ENCODE assay signal across 9 cellular contexts in genomic region chr3:12046406-12046805, GRCh38. TPM values are rescaled to one million over a fixed set of nuclear protein-coding genes. Genes with fewer than 3 reads are reported as not detected.
DNase-seq lines count a peak whose midpoint lies in the region; ATAC-seq, FAIRE-seq and TF ChIP-seq lines count a peak whose summit lies in the region.
"Had no signal": no experiment of that assay in that cellular context is flagged by ENCODE, and none has a peak within 500 bp of the region (broad histone marks: within the 10 kb centered on the region; RNA-seq: fewer than 3 reads in every experiment).

No MANE protein-coding gene starts in this region.

- H3K27ac ChIP-seq in RWPE2 (ENCODE audit: poor library complexity, severe bottlenecking), result no peak overlapping the region
- no peak overlapping the region for H3K27ac ChIP-seq in keratinocyte (ENCODE audit: control insufficient read depth, insufficient read depth, low read length)

- H3K4me2 ChIP-seq in keratinocyte (ENCODE audit: control insufficient read depth, extremely low read depth, insufficient read depth, low read depth, low read length), result no peak overlapping the region

- H3K4me3 ChIP-seq in RWPE2 (ENCODE audit: severe bottlenecking) (no peak overlapping the region), keratinocyte (ENCODE audit: control insufficient read depth in 2 of 3, extremely low read depth in 1 of 3, insufficient read depth in 2 of 3, low read depth in 1 of 3, low read length in 3 of 3) (no peak overlapping the region)

- DNase-seq in Caki2 (ENCODE audit: low read depth) (peak; percentile 1), RWPE2 (ENCODE audit: low spot score) (no peak), keratinocyte (ENCODE audit: low read depth, low spot score) (no peak), COLO829 (ENCODE audit: low spot score) (no peak), CD1c-positive myeloid dendritic cell (ENCODE audit: extremely low spot score) (no peak), HK-2 (ENCODE audit: unreplicated experiment) (no peak)
- DNase-seq: stimulated activated CD4-positive, alpha-beta T cell treated with anti-CD3 and anti-CD28 coated beads, Interleukin-2, amount 100 ng/mL, for 48 hours had no signal

- no peak overlapping the region for H3K9ac ChIP-seq in keratinocyte (ENCODE audit: control insufficient read depth, extremely low read depth, insufficient read depth, low read length)

- no peak for TF ChIP-seq EP300 in Ishikawa (IDR thresholded peaks at IDR 0.05; ENCODE audit: borderline replicate concordance)

- no peak overlapping the region for H2AFZ ChIP-seq in keratinocyte (ENCODE audit: control insufficient read depth, low read length)

- peak; percentile 38; the same call in 1 of the 2 replicates for TF ChIP-seq RAD21 in Ishikawa (IDR thresholded peaks at IDR 0.05; ENCODE audit: low read depth)

- H3K36me3 ChIP-seq in RWPE2 (ENCODE audit: low read depth), result no peaks in the 10 kb centered on the region
- no peaks in the 10 kb centered on the region for H3K36me3 ChIP-seq in keratinocyte (ENCODE audit: control insufficient read depth in 2 of 2, extremely low read depth in 1 of 2, insufficient read depth in 2 of 2, low read length in 2 of 2)

- in situ Hi-C loops in Caki2 (cut with HindIII; ENCODE audit: low pct_unique_long_range_greater_than_20kb, low sequenced_read_pairs), result no loop called here

- no peaks in the 10 kb centered on the region for H3K79me2 ChIP-seq in keratinocyte (ENCODE audit: control insufficient read depth, insufficient read depth, low read length)

- peaks cover 23% of the 10 kb centered on the region for H3K27me3 ChIP-seq in RWPE2 (ENCODE audit: insufficient read depth, poor library complexity, severe bottlenecking)
- H3K27me3 ChIP-seq in keratinocyte (ENCODE audit: control insufficient read depth, extremely low read depth, insufficient read depth, low read length), result no peaks in the 10 kb centered on the region

- ATAC-seq in RWPE2 (ENCODE audit: low read depth) (no peak), HG03108 (IDR thresholded peaks at IDR 0.05; ENCODE audit: unreplicated experiment) (no peak)

- no peaks in the 10 kb centered on the region for H3K9me1 ChIP-seq in keratinocyte (ENCODE audit: control insufficient read depth, extremely low read depth, insufficient read depth, low read length)

- H3K4me1 ChIP-seq in RWPE2 (ENCODE audit: insufficient read depth, poor library complexity, severe bottlenecking) (no peaks in the 10 kb centered on the region), keratinocyte (ENCODE audit: control insufficient read depth, extremely low read depth, insufficient read depth, low read length) (no peaks in the 10 kb centered on the region)

- no peaks in the 10 kb centered on the region for H4K20me1 ChIP-seq in keratinocyte (ENCODE audit: control insufficient read depth, extremely low read depth, insufficient read depth, low read length)

- FAIRE-seq in keratinocyte (lab: Jason Lieb, UNC), result no peak

- peak; percentile 56 for TF ChIP-seq CTCF in RWPE2 (IDR thresholded peaks at IDR 0.05; ENCODE audit: poor library complexity, severe bottlenecking)
- peak in 2 of 3 experiments; percentile 23 to 35 for TF ChIP-seq CTCF in keratinocyte (optimal IDR thresholded peaks at IDR 0.05 in 1 of 3, IDR thresholded peaks at IDR 0.05 in 1 of 3, conservative IDR thresholded peaks at IDR 0.05 in 1 of 3; ENCODE audit: extremely low read depth in 1 of 3, insufficient read depth in 2 of 3, low read length in 3 of 3)

- no peaks in the 10 kb centered on the region for H3K9me3 ChIP-seq in RWPE2 (ENCODE audit: severe bottlenecking)
- H3K9me3 ChIP-seq in keratinocyte (ENCODE audit: control insufficient read depth, low read depth, low read length), result no peaks in the 10 kb centered on the region

- dilution Hi-C loops in keratinocyte (cut with MboI; ENCODE audit: extremely low pct_ligation_motif_present, low sequenced_read_pairs), result no loop called here

TF ChIP-seq in Ishikawa, 13 proteins besides CTCF, POLR2A, EP300 and RAD21:
- TF ChIP-seq USF1 (IDR thresholded peaks at IDR 0.05) (no peak), NFIC (IDR thresholded peaks at IDR 0.05) (no peak), TAF1 (IDR thresholded peaks at IDR 0.05; ENCODE audit: low read depth) (no peak), ZBTB7A (IDR thresholded peaks at IDR 0.05; ENCODE audit: low read depth) (no peak), CREB1 (IDR thresholded peaks at IDR 0.05; ENCODE audit: low read depth) (no peak), EGR1 (IDR thresholded peaks at IDR 0.05) (no peak), TCF12 (IDR thresholded peaks at IDR 0.05; ENCODE audit: low read depth) (no peak), TEAD4 (IDR thresholded peaks at IDR 0.05) (no peak)

RNA-seq across cellular contexts. Expression of gene SYN2, which starts 42.2 kb away (rescaled TPM):
- not detected in 2 replicates for total RNA-seq in Caki2 (2014; rRNA removed; shearing (Covaris generic); ENCODE audit: low replicate concordance)
- 0.03 to 0.07 TPM in 2 of 3 replicates, not detected in the other for polyA plus RNA-seq in keratinocyte
- not detected for polyA plus RNA-seq in keratinocyte (2011; ENCODE audit: low read depth)
- polyA plus RNA-seq in keratinocyte (2011; cell fraction: cytosol; rRNA removed), result 0.16 and 0.30 TPM in 2 replicates
- polyA plus RNA-seq in keratinocyte (2011; cell fraction: nucleus; rRNA removed), result 0.15 and 0.17 TPM in 2 replicates
- polyA plus RNA-seq in keratinocyte (2012; ENCODE audit: low replicate concordance), result 0.06 TPM in 1 of 2 replicates, not detected in the other
- 0.16 to 1.1 TPM in 2 of 3 replicates, not detected in the other for polyA minus RNA-seq in keratinocyte
- polyA minus RNA-seq in keratinocyte (2011; cell fraction: cytosol; rRNA and poly(A)+ RNA removed), result not detected
- not detected in 2 replicates for polyA minus RNA-seq in keratinocyte (2011; cell fraction: nucleus; rRNA and poly(A)+ RNA removed)
